In genomic region chr5:177312649-177313181, GRCh38 we compare ENCODE assay signal across 8 cellular contexts. TPM values are rescaled to one million over a fixed set of nuclear protein-coding genes. Genes with fewer than 3 reads are reported as not detected.
DNase-seq lines count a peak whose midpoint lies in the region; ATAC-seq and TF ChIP-seq lines count a peak whose summit lies in the region.

No MANE protein-coding gene starts in this region.

- in situ Hi-C loops in transverse colon (cut with MboI; ENCODE audit: low pct_ligation_motif_present in 1 of 4, low pct_unique_long_range_greater_than_20kb in 1 of 4, low sequenced_read_pairs in 3 of 4): loop anchor here in 1 of 4 donors (25.0 kb wide), 1 partner anchor 150 kb away; the partner anchor contains the start of gene DBN1

- peaks cover 20 to 35% (median 27%) of the 10 kb centered on the region in 4 donors for H3K4me1 ChIP-seq in transverse colon

- intact Hi-C loops in activated naive CD4-positive, alpha-beta T cell treated with anti-CD3 and anti-CD28 coated beads for 36 hours (cut with micrococcal nuclease): loop anchor here (1.0 to 10.0 kb wide), 9 partner anchors 9 to 775 kb away; partner anchors contain the start of genes GRK6, LMAN2, PDLIM7 and PRELID1
- intact Hi-C loops in transverse colon (cut with DNase I; ENCODE audit: low total_unique reads): loop anchor here (10.0 kb wide), 1 partner anchor 142 kb away; no protein-coding TSS in a partner anchor

- POLR2A ChIA-PET in activated CD8-positive, alpha-beta T cell treated with anti-CD3 and anti-CD28 coated beads, Interleukin-2, amount 10 ng/mL, durations not matched to agents 7 days and 5 days (lab: Charles Lee): interaction anchor here (0.7 to 2.3 kb wide), 19 partner anchors 10 to 787 kb away, joined by 3 to 13 read pairs (median 4); partner anchors contain the start of genes GRK6, LMAN2, PRELID1 and RAB24

- H3K36me3 Mint-ChIP-seq in activated naive CD4-positive, alpha-beta T cell treated with anti-CD3 and anti-CD28 coated beads for 36 hours (ENCODE audit: low read depth): peaks cover 6% of the 10 kb centered on the region
- peaks cover 34% of the 10 kb centered on the region for H3K36me3 Mint-ChIP-seq in activated CD8-positive, alpha-beta T cell treated with anti-CD3 and anti-CD28 coated beads, Interleukin-2, amount 10 ng/mL, durations not matched to agents 7 days and 5 days (ENCODE audit: low read depth)
- H3K36me3 Mint-ChIP-seq in immature natural killer cell: peaks cover 0 to 5% (median 0%) of the 10 kb centered on the region in 3 donors

- ATAC-seq in GM21723 (IDR thresholded peaks at IDR 0.05; ENCODE audit: unreplicated experiment): peak; percentile 35
- ATAC-seq in activated CD8-positive, alpha-beta T cell treated with anti-CD3 and anti-CD28 coated beads, Interleukin-2, amount 10 ng/mL, durations not matched to agents 7 days and 5 days: peak; percentile 34
- no peak for ATAC-seq in HG02610 (IDR thresholded peaks at IDR 0.05; ENCODE audit: unreplicated experiment)

- H3K36me3 ChIP-seq in transverse colon: no peaks in the 10 kb centered on the region

- H3K9me3 ChIP-seq in transverse colon: no peaks in the 10 kb centered on the region

- CTCF ChIA-PET in activated naive CD4-positive, alpha-beta T cell treated with anti-CD3 and anti-CD28 coated beads for 36 hours (lab: Charles Lee): interaction anchor here (0.6 to 2.4 kb wide), 16 partner anchors 23 to 293 kb away, joined by 3 to 21 read pairs (median 5); no protein-coding TSS in a partner anchor
- CTCF ChIA-PET in activated CD8-positive, alpha-beta T cell treated with anti-CD3 and anti-CD28 coated beads, Interleukin-2, amount 10 ng/mL, durations not matched to agents 7 days and 5 days (lab: Charles Lee): interaction anchor here (0.6 to 3.0 kb wide), 23 partner anchors 9 to 199 kb away, joined by 3 to 21 read pairs (median 5); partner anchors contain the start of genes LMAN2, PRELID1 and RAB24

- TF ChIP-seq POLR2A in transverse colon (IDR thresholded peaks at IDR 0.05): no peak

- H3K27me3 Mint-ChIP-seq in activated naive CD4-positive, alpha-beta T cell treated with anti-CD3 and anti-CD28 coated beads for 36 hours (ENCODE audit: low read depth): peaks cover 3% of the 10 kb centered on the region
- H3K27me3 Mint-ChIP-seq in activated CD8-positive, alpha-beta T cell treated with anti-CD3 and anti-CD28 coated beads, Interleukin-2, amount 10 ng/mL, durations not matched to agents 7 days and 5 days (ENCODE audit: low read depth): no peaks in the 10 kb centered on the region
- peaks cover 0 to 7% (median 5%) of the 10 kb centered on the region in 3 donors for H3K27me3 Mint-ChIP-seq in immature natural killer cell (ENCODE audit: low read depth in 3 of 3)

- H3K27me3 ChIP-seq in transverse colon: no peaks in the 10 kb centered on the region

- no peaks in the 10 kb centered on the region for H3K9me3 Mint-ChIP-seq in activated naive CD4-positive, alpha-beta T cell treated with anti-CD3 and anti-CD28 coated beads for 36 hours
- no peaks in the 10 kb centered on the region for H3K9me3 Mint-ChIP-seq in activated CD8-positive, alpha-beta T cell treated with anti-CD3 and anti-CD28 coated beads, Interleukin-2, amount 10 ng/mL, durations not matched to agents 7 days and 5 days (ENCODE audit: insufficient read depth)
- H3K9me3 Mint-ChIP-seq in immature natural killer cell: no peaks in the 10 kb centered on the region

- H3K4me3 Mint-ChIP-seq in activated naive CD4-positive, alpha-beta T cell treated with anti-CD3 and anti-CD28 coated beads for 36 hours: peak overlapping the region; percentile 97
- H3K4me3 Mint-ChIP-seq in activated CD8-positive, alpha-beta T cell treated with anti-CD3 and anti-CD28 coated beads, Interleukin-2, amount 10 ng/mL, durations not matched to agents 7 days and 5 days: peak overlapping the region; percentile 95
- peak overlapping the region; percentile 69 to 81 (median 72) for H3K4me3 Mint-ChIP-seq in immature natural killer cell

- H3K27ac ChIP-seq in transverse colon: peak overlapping the region in 3 of 4 donors; percentile 30 to 43 (median 39)

- no peak for TF ChIP-seq EP300 in transverse colon (IDR thresholded peaks at IDR 0.05; ENCODE audit: low read depth)

- H3K4me3 ChIP-seq in Jurkat, Clone E6-1 (ENCODE audit: low read length): peak overlapping the region; percentile 82
- peak overlapping the region in 1 of 4 donors; percentile 76 for H3K4me3 ChIP-seq in transverse colon

- peaks cover 19% of the 10 kb centered on the region for H3K4me1 Mint-ChIP-seq in activated naive CD4-positive, alpha-beta T cell treated with anti-CD3 and anti-CD28 coated beads for 36 hours (ENCODE audit: low read depth)
- peaks cover 59% of the 10 kb centered on the region for H3K4me1 Mint-ChIP-seq in activated CD8-positive, alpha-beta T cell treated with anti-CD3 and anti-CD28 coated beads, Interleukin-2, amount 10 ng/mL, durations not matched to agents 7 days and 5 days (ENCODE audit: low read depth)
- H3K4me1 Mint-ChIP-seq in immature natural killer cell: peaks cover 32 to 39% of the 10 kb centered on the region in 2 donors

- no peak for TF ChIP-seq CTCF in transverse colon (IDR thresholded peaks at IDR 0.05)

- H3K27ac Mint-ChIP-seq in activated naive CD4-positive, alpha-beta T cell treated with anti-CD3 and anti-CD28 coated beads for 36 hours: peak overlapping the region; percentile 82
- H3K27ac Mint-ChIP-seq in activated CD8-positive, alpha-beta T cell treated with anti-CD3 and anti-CD28 coated beads, Interleukin-2, amount 10 ng/mL, durations not matched to agents 7 days and 5 days: peak overlapping the region; percentile 93
- H3K27ac Mint-ChIP-seq in immature natural killer cell: peak overlapping the region; percentile 37 to 75 (median 53)

- 5 to 9% methylated on average over 4 to 18 of the region's 19 CpGs for WGBS in transverse colon (ENCODE audit: low coverage in 1 of 2), 2 donors

- DNase-seq in activated naive CD4-positive, alpha-beta T cell treated with anti-CD3 and anti-CD28 coated beads for 36 hours: peak; percentile 85
- no peak for DNase-seq in activated naive CD4-positive, alpha-beta T cell (lab: John Stamatoyannopoulos, UW)
- DNase-seq in Jurkat, Clone E6-1 (ENCODE audit: low read depth, low spot score): peak; percentile 58
- DNase-seq in activated CD8-positive, alpha-beta T cell treated with anti-CD3 and anti-CD28 coated beads, Interleukin-2, amount 10 ng/mL, durations not matched to agents 7 days and 5 days: peak; percentile 81
- no peak for DNase-seq in immature natural killer cell
- peak; percentile 54 for DNase-seq in transverse colon

RNA-seq across cellular contexts. Expression of gene MXD3, which starts 1.0 kb away (rescaled TPM):
- total RNA-seq in activated naive CD4-positive, alpha-beta T cell treated with anti-CD3 and anti-CD28 coated beads for 36 hours: 10 to 100 TPM; 45.0 to 51.7 TPM
- polyA plus RNA-seq in Jurkat, Clone E6-1 (2012; ENCODE audit: insufficient read depth, insufficient read length): 86.6 TPM
- 10 to 100 TPM; 93.2 to 96.9 TPM for total RNA-seq in activated CD8-positive, alpha-beta T cell treated with anti-CD3 and anti-CD28 coated beads, Interleukin-2, amount 10 ng/mL, durations not matched to agents 7 days and 5 days
- 1 to 10 TPM; 2.1 to 4.2 (median 4.1) TPM for polyA plus RNA-seq in immature natural killer cell
- 100 to 1,000 TPM in 1 of 4 donors, 10 to 100 TPM in 3; 10.8 to 257 (median 21.7) TPM for total RNA-seq in transverse colon

RNA-seq across cellular contexts. Expression of gene PRELID1, which starts 9.1 kb away (rescaled TPM):
- 100 to 1,000 TPM; 253 to 254 TPM for total RNA-seq in activated naive CD4-positive, alpha-beta T cell treated with anti-CD3 and anti-CD28 coated beads for 36 hours
- polyA plus RNA-seq in Jurkat, Clone E6-1 (2012; ENCODE audit: insufficient read depth, insufficient read length): 276 TPM
- 100 to 1,000 TPM; 152 to 154 TPM for total RNA-seq in activated CD8-positive, alpha-beta T cell treated with anti-CD3 and anti-CD28 coated beads, Interleukin-2, amount 10 ng/mL, durations not matched to agents 7 days and 5 days
- polyA plus RNA-seq in immature natural killer cell: 100 to 1,000 TPM; 345 to 494 (median 375) TPM
- 100 to 1,000 TPM in 3 of 4 donors, 10 to 100 TPM in 1; 52.1 to 192 (median 142) TPM for total RNA-seq in transverse colon

RNA-seq across cellular contexts. Expression of gene RAB24, which starts 9.2 kb away (rescaled TPM):
- 10 to 100 TPM; 10.9 to 13.2 TPM for total RNA-seq in activated naive CD4-positive, alpha-beta T cell treated with anti-CD3 and anti-CD28 coated beads for 36 hours
- 34.7 TPM for polyA plus RNA-seq in Jurkat, Clone E6-1 (2012; ENCODE audit: insufficient read depth, insufficient read length)
- 10 to 100 TPM; 44.1 to 48.8 TPM for total RNA-seq in activated CD8-positive, alpha-beta T cell treated with anti-CD3 and anti-CD28 coated beads, Interleukin-2, amount 10 ng/mL, durations not matched to agents 7 days and 5 days
- 10 to 100 TPM; 39.7 to 80.2 (median 45.8) TPM for polyA plus RNA-seq in immature natural killer cell
- total RNA-seq in transverse colon: 10 to 100 TPM; 38.2 to 68.1 (median 51.8) TPM

RNA-seq across cellular contexts. Expression of gene LMAN2, which starts 38.8 kb away (rescaled TPM):
- total RNA-seq in activated naive CD4-positive, alpha-beta T cell treated with anti-CD3 and anti-CD28 coated beads for 36 hours: 10 to 100 TPM; 82.2 to 83.9 TPM
- 104 TPM for polyA plus RNA-seq in Jurkat, Clone E6-1 (2012; ENCODE audit: insufficient read depth, insufficient read length)
- total RNA-seq in activated CD8-positive, alpha-beta T cell treated with anti-CD3 and anti-CD28 coated beads, Interleukin-2, amount 10 ng/mL, durations not matched to agents 7 days and 5 days: 100 to 1,000 TPM; 119 to 127 TPM
- 100 to 1,000 TPM; 316 to 441 (median 409) TPM for polyA plus RNA-seq in immature natural killer cell
- 100 to 1,000 TPM; 236 to 322 (median 293) TPM for total RNA-seq in transverse colon

RNA-seq across cellular contexts. Expression of gene RGS14, which starts 45.0 kb away (rescaled TPM):
- 10 to 100 TPM; 34.6 to 39.2 TPM for total RNA-seq in activated naive CD4-positive, alpha-beta T cell treated with anti-CD3 and anti-CD28 coated beads for 36 hours
- polyA plus RNA-seq in Jurkat, Clone E6-1 (2012; ENCODE audit: insufficient read depth, insufficient read length): 47.1 TPM
- 100 to 1,000 TPM; 112 to 117 TPM for total RNA-seq in activated CD8-positive, alpha-beta T cell treated with anti-CD3 and anti-CD28 coated beads, Interleukin-2, amount 10 ng/mL, durations not matched to agents 7 days and 5 days
- polyA plus RNA-seq in immature natural killer cell: 10 to 100 TPM; 27.1 to 64.5 (median 33.8) TPM
- 10 to 100 TPM; 16.5 to 49.6 (median 24.4) TPM for total RNA-seq in transverse colon

Comparison
In these comparisons a context has a peak if more than half of its experiments do, and no peak if none do; other contexts are left out.
1. DNase-seq: peak in activated naive CD4-positive, alpha-beta T cell treated with anti-CD3 and anti-CD28 coated beads for 36 hours (single experiment), Jurkat, Clone E6-1 (single experiment), activated CD8-positive, alpha-beta T cell treated with anti-CD3 and anti-CD28 coated beads, Interleukin-2, amount 10 ng/mL, durations not matched to agents 7 days and 5 days (single experiment) and transverse colon (single experiment); none in activated naive CD4-positive, alpha-beta T cell (0 of 4) and immature natural killer cell (0 of 3).
2. Peak in every context shown above with its lines, with median percentiles within 50 percentile points of each other: H3K27ac Mint-ChIP-seq and H3K4me3 Mint-ChIP-seq.